1 cellular context compared by ENCODE assay signal in the genomic region with DNA sequence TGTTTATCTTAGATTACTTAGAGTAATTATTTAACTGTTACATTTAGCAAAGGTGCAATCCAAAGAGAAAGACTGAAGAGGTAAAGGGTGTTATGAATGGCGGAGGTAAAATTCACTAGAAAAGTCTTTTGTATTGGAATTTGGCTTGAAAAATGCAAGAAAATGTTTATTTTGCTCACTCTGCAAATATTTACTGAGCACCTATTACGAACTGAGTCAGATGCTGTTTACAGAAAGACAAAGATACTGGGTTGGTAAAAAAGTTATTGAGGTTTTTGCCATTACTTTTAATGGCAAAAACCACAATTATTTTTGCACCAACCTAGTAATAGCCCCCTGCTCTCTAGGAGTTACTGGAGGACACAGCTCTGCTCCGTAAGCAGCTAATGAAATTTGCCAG.
TF ChIP-seq lines count a peak whose summit lies in the region.

No MANE protein-coding gene starts in this region.

TF ChIP-seq in HepG2, 621 proteins besides CTCF, POLR2A, EP300 and RAD21 (continued from another document and continues in another):
- TF ChIP-seq, protein P1, sequence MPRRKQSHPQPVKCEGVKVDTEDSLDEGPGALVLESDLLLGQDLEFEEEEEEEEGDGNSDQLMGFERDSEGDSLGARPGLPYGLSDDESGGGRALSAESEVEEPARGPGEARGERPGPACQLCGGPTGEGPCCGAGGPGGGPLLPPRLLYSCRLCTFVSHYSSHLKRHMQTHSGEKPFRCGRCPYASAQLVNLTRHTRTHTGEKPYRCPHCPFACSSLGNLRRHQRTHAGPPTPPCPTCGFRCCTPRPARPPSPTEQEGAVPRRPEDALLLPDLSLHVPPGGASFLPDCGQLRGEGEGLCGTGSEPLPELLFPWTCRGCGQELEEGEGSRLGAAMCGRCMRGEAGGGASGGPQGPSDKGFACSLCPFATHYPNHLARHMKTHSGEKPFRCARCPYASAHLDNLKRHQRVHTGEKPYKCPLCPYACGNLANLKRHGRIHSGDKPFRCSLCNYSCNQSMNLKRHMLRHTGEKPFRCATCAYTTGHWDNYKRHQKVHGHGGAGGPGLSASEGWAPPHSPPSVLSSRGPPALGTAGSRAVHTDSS (CRISPR knock-in tag; conservative IDR thresholded peaks at IDR 0.05), result no peak
- TF ChIP-seq ZNF234 (CRISPR knock-in tag; conservative IDR thresholded peaks at IDR 0.05) (no peak), ZNF264 (CRISPR knock-in tag; IDR thresholded peaks at IDR 0.05) (no peak), POLR2AphosphoS5 (IDR thresholded peaks at IDR 0.05; ENCODE audit: low read depth, low read length) (no peak), RARA (CRISPR knock-in tag; IDR thresholded peaks at IDR 0.05) (peak; percentile 36; the same call in 1 of the 2 replicates), ZNF724P (CRISPR knock-in tag; IDR thresholded peaks at IDR 0.05; ENCODE audit: borderline replicate concordance) (no peak), NFIB (CRISPR knock-in tag; IDR thresholded peaks at IDR 0.05; ENCODE audit: borderline replicate concordance) (no peak), HNRNPUL1 (IDR thresholded peaks at IDR 0.05; ENCODE audit: low read depth, low read length) (no peak), ZNF879 (CRISPR knock-in tag; IDR thresholded peaks at IDR 0.05) (no peak), ZFX (CRISPR knock-in tag; IDR thresholded peaks at IDR 0.05; ENCODE audit: low read depth) (no peak), FOXP1 (IDR thresholded peaks at IDR 0.05) (no peak), FOXP1 (CRISPR knock-in tag; IDR thresholded peaks at IDR 0.05) (peak; percentile 22; the same call in 1 of the 2 replicates), SP1 (IDR thresholded peaks at IDR 0.05) (no peak), SP1 (CRISPR knock-in tag; IDR thresholded peaks at IDR 0.05) (no peak), KLF15 (CRISPR knock-in tag; IDR thresholded peaks at IDR 0.05; ENCODE audit: borderline replicate concordance) (no peak), ZNF510 (CRISPR knock-in tag; IDR thresholded peaks at IDR 0.05; ENCODE audit: low read depth) (no peak), PAWR (CRISPR knock-in tag; IDR thresholded peaks at IDR 0.05; ENCODE audit: borderline replicate concordance) (no peak), ZNF776 (CRISPR knock-in tag; IDR thresholded peaks at IDR 0.05) (no peak), ZSCAN31 (CRISPR knock-in tag; IDR thresholded peaks at IDR 0.05; ENCODE audit: low read depth) (no peak), SNAPC2 (CRISPR knock-in tag; IDR thresholded peaks at IDR 0.05) (no peak), KMT2A (CRISPR knock-in tag; IDR thresholded peaks at IDR 0.05) (no peak), ZNF121 (CRISPR knock-in tag; IDR thresholded peaks at IDR 0.05) (no peak), ZMAT3 (CRISPR knock-in tag; conservative IDR thresholded peaks at IDR 0.05) (no peak), SMYD3 (CRISPR knock-in tag; IDR thresholded peaks at IDR 0.05) (no peak), SIX4 (CRISPR knock-in tag; IDR thresholded peaks at IDR 0.05) (no peak), SSRP1 (CRISPR knock-in tag; IDR thresholded peaks at IDR 0.05) (no peak), ZFP82 (CRISPR knock-in tag; IDR thresholded peaks at IDR 0.05; ENCODE audit: borderline replicate concordance) (no peak), KLF9 (CRISPR knock-in tag; IDR thresholded peaks at IDR 0.05; ENCODE audit: low read depth) (no peak), SOX5 (CRISPR knock-in tag; IDR thresholded peaks at IDR 0.05; ENCODE audit: borderline replicate concordance) (peak; percentile 27; the same call in 1 of the 2 replicates)
- TF ChIP-seq, protein P2, sequence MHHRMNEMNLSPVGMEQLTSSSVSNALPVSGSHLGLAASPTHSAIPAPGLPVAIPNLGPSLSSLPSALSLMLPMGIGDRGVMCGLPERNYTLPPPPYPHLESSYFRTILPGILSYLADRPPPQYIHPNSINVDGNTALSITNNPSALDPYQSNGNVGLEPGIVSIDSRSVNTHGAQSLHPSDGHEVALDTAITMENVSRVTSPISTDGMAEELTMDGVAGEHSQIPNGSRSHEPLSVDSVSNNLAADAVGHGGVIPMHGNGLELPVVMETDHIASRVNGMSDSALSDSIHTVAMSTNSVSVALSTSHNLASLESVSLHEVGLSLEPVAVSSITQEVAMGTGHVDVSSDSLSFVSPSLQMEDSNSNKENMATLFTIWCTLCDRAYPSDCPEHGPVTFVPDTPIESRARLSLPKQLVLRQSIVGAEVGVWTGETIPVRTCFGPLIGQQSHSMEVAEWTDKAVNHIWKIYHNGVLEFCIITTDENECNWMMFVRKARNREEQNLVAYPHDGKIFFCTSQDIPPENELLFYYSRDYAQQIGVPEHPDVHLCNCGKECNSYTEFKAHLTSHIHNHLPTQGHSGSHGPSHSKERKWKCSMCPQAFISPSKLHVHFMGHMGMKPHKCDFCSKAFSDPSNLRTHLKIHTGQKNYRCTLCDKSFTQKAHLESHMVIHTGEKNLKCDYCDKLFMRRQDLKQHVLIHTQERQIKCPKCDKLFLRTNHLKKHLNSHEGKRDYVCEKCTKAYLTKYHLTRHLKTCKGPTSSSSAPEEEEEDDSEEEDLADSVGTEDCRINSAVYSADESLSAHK (CRISPR knock-in tag; IDR thresholded peaks at IDR 0.05; ENCODE audit: borderline replicate concordance), result no peak
- TF ChIP-seq, protein P3, sequence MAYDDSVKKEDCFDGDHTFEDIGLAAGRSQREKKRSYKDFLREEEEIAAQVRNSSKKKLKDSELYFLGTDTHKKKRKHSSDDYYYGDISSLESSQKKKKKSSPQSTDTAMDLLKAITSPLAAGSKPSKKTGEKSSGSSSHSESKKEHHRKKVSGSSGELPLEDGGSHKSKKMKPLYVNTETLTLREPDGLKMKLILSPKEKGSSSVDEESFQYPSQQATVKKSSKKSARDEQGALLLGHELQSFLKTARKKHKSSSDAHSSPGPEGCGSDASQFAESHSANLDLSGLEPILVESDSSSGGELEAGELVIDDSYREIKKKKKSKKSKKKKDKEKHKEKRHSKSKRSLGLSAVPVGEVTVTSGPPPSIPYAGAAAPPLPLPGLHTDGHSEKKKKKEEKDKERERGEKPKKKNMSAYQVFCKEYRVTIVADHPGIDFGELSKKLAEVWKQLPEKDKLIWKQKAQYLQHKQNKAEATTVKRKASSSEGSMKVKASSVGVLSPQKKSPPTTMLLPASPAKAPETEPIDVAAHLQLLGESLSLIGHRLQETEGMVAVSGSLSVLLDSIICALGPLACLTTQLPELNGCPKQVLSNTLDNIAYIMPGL (CRISPR knock-in tag; IDR thresholded peaks at IDR 0.05; ENCODE audit: borderline replicate concordance in 1 of 2, low read depth in 1 of 2), result no peak
- TF ChIP-seq, protein P4, sequence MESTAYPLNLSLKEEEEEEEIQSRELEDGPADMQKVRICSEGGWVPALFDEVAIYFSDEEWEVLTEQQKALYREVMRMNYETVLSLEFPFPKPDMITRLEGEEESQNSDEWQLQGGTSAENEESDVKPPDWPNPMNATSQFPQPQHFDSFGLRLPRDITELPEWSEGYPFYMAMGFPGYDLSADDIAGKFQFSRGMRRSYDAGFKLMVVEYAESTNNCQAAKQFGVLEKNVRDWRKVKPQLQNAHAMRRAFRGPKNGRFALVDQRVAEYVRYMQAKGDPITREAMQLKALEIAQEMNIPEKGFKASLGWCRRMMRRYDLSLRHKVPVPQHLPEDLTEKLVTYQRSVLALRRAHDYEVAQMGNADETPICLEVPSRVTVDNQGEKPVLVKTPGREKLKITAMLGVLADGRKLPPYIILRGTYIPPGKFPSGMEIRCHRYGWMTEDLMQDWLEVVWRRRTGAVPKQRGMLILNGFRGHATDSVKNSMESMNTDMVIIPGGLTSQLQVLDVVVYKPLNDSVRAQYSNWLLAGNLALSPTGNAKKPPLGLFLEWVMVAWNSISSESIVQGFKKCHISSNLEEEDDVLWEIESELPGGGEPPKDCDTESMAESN (CRISPR knock-in tag; conservative IDR thresholded peaks at IDR 0.05), result no peak
- TF ChIP-seq, protein P5, sequence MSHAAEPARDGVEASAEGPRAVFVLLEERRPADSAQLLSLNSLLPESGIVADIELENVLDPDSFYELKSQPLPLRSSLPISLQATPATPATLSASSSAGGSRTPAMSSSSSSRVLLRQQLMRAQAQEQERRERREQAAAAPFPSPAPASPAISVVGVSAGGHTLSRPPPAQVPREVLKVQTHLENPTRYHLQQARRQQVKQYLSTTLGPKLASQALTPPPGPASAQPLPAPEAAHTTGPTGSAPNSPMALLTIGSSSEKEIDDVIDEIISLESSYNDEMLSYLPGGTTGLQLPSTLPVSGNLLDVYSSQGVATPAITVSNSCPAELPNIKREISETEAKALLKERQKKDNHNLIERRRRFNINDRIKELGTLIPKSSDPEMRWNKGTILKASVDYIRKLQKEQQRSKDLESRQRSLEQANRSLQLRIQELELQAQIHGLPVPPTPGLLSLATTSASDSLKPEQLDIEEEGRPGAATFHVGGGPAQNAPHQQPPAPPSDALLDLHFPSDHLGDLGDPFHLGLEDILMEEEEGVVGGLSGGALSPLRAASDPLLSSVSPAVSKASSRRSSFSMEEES (CRISPR knock-in tag; IDR thresholded peaks at IDR 0.05), result no peak
- TF ChIP-seq, protein P6, sequence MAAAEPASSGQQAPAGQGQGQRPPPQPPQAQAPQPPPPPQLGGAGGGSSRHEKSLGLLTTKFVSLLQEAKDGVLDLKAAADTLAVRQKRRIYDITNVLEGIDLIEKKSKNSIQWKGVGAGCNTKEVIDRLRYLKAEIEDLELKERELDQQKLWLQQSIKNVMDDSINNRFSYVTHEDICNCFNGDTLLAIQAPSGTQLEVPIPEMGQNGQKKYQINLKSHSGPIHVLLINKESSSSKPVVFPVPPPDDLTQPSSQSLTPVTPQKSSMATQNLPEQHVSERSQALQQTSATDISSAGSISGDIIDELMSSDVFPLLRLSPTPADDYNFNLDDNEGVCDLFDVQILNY (CRISPR knock-in tag; conservative IDR thresholded peaks at IDR 0.05), result no peak
- TF ChIP-seq, protein P7, sequence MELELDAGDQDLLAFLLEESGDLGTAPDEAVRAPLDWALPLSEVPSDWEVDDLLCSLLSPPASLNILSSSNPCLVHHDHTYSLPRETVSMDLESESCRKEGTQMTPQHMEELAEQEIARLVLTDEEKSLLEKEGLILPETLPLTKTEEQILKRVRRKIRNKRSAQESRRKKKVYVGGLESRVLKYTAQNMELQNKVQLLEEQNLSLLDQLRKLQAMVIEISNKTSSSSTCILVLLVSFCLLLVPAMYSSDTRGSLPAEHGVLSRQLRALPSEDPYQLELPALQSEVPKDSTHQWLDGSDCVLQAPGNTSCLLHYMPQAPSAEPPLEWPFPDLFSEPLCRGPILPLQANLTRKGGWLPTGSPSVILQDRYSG (CRISPR knock-in tag; IDR thresholded peaks at IDR 0.05), result no peak
- TF ChIP-seq, protein P8, sequence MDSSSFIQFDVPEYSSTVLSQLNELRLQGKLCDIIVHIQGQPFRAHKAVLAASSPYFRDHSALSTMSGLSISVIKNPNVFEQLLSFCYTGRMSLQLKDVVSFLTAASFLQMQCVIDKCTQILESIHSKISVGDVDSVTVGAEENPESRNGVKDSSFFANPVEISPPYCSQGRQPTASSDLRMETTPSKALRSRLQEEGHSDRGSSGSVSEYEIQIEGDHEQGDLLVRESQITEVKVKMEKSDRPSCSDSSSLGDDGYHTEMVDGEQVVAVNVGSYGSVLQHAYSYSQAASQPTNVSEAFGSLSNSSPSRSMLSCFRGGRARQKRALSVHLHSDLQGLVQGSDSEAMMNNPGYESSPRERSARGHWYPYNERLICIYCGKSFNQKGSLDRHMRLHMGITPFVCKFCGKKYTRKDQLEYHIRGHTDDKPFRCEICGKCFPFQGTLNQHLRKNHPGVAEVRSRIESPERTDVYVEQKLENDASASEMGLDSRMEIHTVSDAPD (CRISPR knock-in tag; IDR thresholded peaks at IDR 0.05), result no peak
- TF ChIP-seq, protein P9, sequence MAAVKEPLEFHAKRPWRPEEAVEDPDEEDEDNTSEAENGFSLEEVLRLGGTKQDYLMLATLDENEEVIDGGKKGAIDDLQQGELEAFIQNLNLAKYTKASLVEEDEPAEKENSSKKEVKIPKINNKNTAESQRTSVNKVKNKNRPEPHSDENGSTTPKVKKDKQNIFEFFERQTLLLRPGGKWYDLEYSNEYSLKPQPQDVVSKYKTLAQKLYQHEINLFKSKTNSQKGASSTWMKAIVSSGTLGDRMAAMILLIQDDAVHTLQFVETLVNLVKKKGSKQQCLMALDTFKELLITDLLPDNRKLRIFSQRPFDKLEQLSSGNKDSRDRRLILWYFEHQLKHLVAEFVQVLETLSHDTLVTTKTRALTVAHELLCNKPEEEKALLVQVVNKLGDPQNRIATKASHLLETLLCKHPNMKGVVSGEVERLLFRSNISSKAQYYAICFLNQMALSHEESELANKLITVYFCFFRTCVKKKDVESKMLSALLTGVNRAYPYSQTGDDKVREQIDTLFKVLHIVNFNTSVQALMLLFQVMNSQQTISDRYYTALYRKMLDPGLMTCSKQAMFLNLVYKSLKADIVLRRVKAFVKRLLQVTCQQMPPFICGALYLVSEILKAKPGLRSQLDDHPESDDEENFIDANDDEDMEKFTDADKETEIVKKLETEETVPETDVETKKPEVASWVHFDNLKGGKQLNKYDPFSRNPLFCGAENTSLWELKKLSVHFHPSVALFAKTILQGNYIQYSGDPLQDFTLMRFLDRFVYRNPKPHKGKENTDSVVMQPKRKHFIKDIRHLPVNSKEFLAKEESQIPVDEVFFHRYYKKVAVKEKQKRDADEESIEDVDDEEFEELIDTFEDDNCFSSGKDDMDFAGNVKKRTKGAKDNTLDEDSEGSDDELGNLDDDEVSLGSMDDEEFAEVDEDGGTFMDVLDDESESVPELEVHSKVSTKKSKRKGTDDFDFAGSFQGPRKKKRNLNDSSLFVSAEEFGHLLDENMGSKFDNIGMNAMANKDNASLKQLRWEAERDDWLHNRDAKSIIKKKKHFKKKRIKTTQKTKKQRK (IDR thresholded peaks at IDR 0.05; ENCODE audit: low read length), result no peak
